In genomic region chr20:37362231-37362792, GRCh38 we compare ENCODE assay signal across 17 cellular contexts. TPM values are rescaled to one million over a fixed set of nuclear protein-coding genes. Genes with fewer than 3 reads are reported as not detected.
DNase-seq lines count a peak whose midpoint lies in the region; ATAC-seq and TF ChIP-seq lines count a peak whose summit lies in the region.
"Had no signal": no experiment of that assay in that cellular context is flagged by ENCODE, and none has a peak within 500 bp of the region (broad histone marks: within the 10 kb centered on the region; RNA-seq: fewer than 3 reads in every experiment).

No MANE protein-coding gene starts in this region.

- no peak overlapping the region for H3K4me2 ChIP-seq in neuronal stem cell (ENCODE audit: insufficient read depth, low read length, poor library complexity, severe bottlenecking)

- no peak for ATAC-seq in central memory CD8-positive, alpha-beta T cell (replicated peaks; ENCODE audit: extremely low read depth, poor library complexity, severe bottlenecking)

- POLR2A ChIA-PET in Caco-2 (lab: Charles Lee): no interaction called here

- peaks cover 28% of the 10 kb centered on the region for H3K4me1 Mint-ChIP-seq in Caco-2 (ENCODE audit: low read depth, unreplicated experiment)
- H3K4me1 Mint-ChIP-seq in central memory CD8-positive, alpha-beta T cell: peaks cover 10% of the 10 kb centered on the region

- CTCF ChIA-PET in Caco-2 (lab: Charles Lee): interaction anchor here (0.7 to 0.8 kb wide), 2 partner anchors 18 kb away, joined by 3 to 4 read pairs; no protein-coding TSS in a partner anchor

- no peak overlapping the region for H2BK5ac ChIP-seq in neuronal stem cell (ENCODE audit: low read length)

- H3K36me3 Mint-ChIP-seq in Caco-2 (ENCODE audit: insufficient read depth, unreplicated experiment): peaks cover 40% of the 10 kb centered on the region
- H3K36me3 Mint-ChIP-seq in central memory CD8-positive, alpha-beta T cell (ENCODE audit: insufficient read depth): peaks cover 2% of the 10 kb centered on the region

- H3K9me3 ChIP-seq in Caco-2 (no peaks in the 10 kb centered on the region), neuronal stem cell (replicated peaks in 1 of 2; ENCODE audit: control insufficient read depth in 2 of 2, insufficient read depth in 1 of 2, low read depth in 1 of 2, low read length in 2 of 2) (no peaks in the 10 kb centered on the region)

- no peaks in the 10 kb centered on the region for H3K27me3 Mint-ChIP-seq in Caco-2 (ENCODE audit: insufficient read depth, unreplicated experiment)
- H3K27me3 Mint-ChIP-seq in central memory CD8-positive, alpha-beta T cell: no peaks in the 10 kb centered on the region
- H3K27me3 Mint-ChIP-seq: CD4-positive, alpha-beta T cell had no signal

- no peak overlapping the region for H4K8ac ChIP-seq in neuronal stem cell (ENCODE audit: low read depth, low read length)

- H2AK5ac ChIP-seq in neuronal stem cell (ENCODE audit: low read depth, low read length): peak overlapping the region; percentile 11

- no peak overlapping the region for H2AFZ ChIP-seq in neuronal stem cell (ENCODE audit: low read length)

- peaks cover 26% of the 10 kb centered on the region for H3K4me1 ChIP-seq in Caco-2
- H3K4me1 ChIP-seq in neuronal stem cell (ENCODE audit: control insufficient read depth in 2 of 2, insufficient read depth in 1 of 2, low read depth in 1 of 2, low read length in 2 of 2): peaks cover 0 to 5% of the 10 kb centered on the region in 2 donors

- peak overlapping the region; percentile 37 for H3K23ac ChIP-seq in neuronal stem cell (ENCODE audit: low read depth, low read length, poor library complexity)

- H3K18ac ChIP-seq in neuronal stem cell (ENCODE audit: low read length): no peak overlapping the region

- H3K14ac ChIP-seq in neuronal stem cell (ENCODE audit: low read length): no peak overlapping the region

- no peak overlapping the region for H2BK12ac ChIP-seq in neuronal stem cell (ENCODE audit: low read length)

- peak overlapping the region; percentile 5 for H3K27ac Mint-ChIP-seq in Caco-2 (ENCODE audit: unreplicated experiment)
- peak overlapping the region; percentile 67 for H3K27ac Mint-ChIP-seq in central memory CD8-positive, alpha-beta T cell (ENCODE audit: low read depth)
- H3K27ac Mint-ChIP-seq: CD4-positive, alpha-beta T cell had no signal

- H3K36me3 ChIP-seq in Caco-2 (ENCODE audit: control insufficient read depth, insufficient read depth, low read length) (peaks cover 10% of the 10 kb centered on the region), neuronal stem cell (replicated peaks in 1 of 2; ENCODE audit: control insufficient read depth in 2 of 2, insufficient read depth in 2 of 2, low read length in 2 of 2) (peaks cover 6 to 24% of the 10 kb centered on the region in 2 donors)

- no peak overlapping the region for H3K9ac ChIP-seq in neuronal stem cell (ENCODE audit: low read depth, low read length, poor library complexity)

- H3K9me3 Mint-ChIP-seq in Caco-2 (ENCODE audit: unreplicated experiment): no peaks in the 10 kb centered on the region
- H3K9me3 Mint-ChIP-seq in central memory CD8-positive, alpha-beta T cell: no peaks in the 10 kb centered on the region
- H3K9me3 Mint-ChIP-seq: CD4-positive, alpha-beta T cell had no signal

- BruUV-seq in Caco-2 (replicated peaks; lab: Mats Ljungman, UMichigan): no TSS peak

- intact Hi-C loops in Caco-2 (cut with micrococcal nuclease; ENCODE audit: unreplicated experiment): no loop called here

- TF ChIP-seq CTCF in Caco-2 (IDR thresholded peaks at IDR 0.05; ENCODE audit: insufficient read depth in 1 of 2, low read depth in 1 of 2, low read length in 1 of 2, severe bottlenecking in 1 of 2, unreplicated experiment in 1 of 2): no peak

- no peak overlapping the region for H4K91ac ChIP-seq in neuronal stem cell (ENCODE audit: low read depth, low read length, poor library complexity)

- no peak overlapping the region for H2BK15ac ChIP-seq in neuronal stem cell (ENCODE audit: low read length)

- H3K4me3 Mint-ChIP-seq in Caco-2 (ENCODE audit: unreplicated experiment): no peak overlapping the region
- H3K4me3 Mint-ChIP-seq in central memory CD8-positive, alpha-beta T cell: no peak overlapping the region
- H3K4me3 Mint-ChIP-seq: CD4-positive, alpha-beta T cell had no signal

- DNase-seq in 8988T: peak; percentile 4
- DNase-seq in Caco-2: peak in 1 of 2 experiments; percentile 36
- DNase-seq in central memory CD8-positive, alpha-beta T cell (ENCODE audit: low spot score in 2 of 2): no peak
- no peak for DNase-seq in neuronal stem cell (ENCODE audit: low spot score)
- DNase-seq in middle frontal gyrus (ENCODE audit: extremely low spot score, low spot score): no peak
- no peak for DNase-seq in NCI-H524 (lab: John Stamatoyannopoulos, UW)
- no peak for DNase-seq in activated gamma-delta T cell treated with Interleukin-2 at 50 U/mL for 16 hours
- no peak for DNase-seq in stimulated activated naive CD4-positive, alpha-beta T cell treated with Interleukin-2 at 50 U/mL for 16 hours (lab: John Stamatoyannopoulos, UW)
- DNase-seq: Calu3; CD4-positive, alpha-beta T cell; Kasumi-1; MM.1S; NCI-H1105; NCI-H1694; NCI-H510A treated with DMSO at 0.1 percent for 48 hours; Right ventricle myocardium superior had no signal

- H3K4me3 ChIP-seq in Caco-2 (ENCODE audit: low read depth, low read length) (no peak overlapping the region), neuronal stem cell (ENCODE audit: low read length in 2 of 2) (no peak overlapping the region)
- H3K4me3 ChIP-seq: SK-N-MC had no signal

- H2BK120ac ChIP-seq in neuronal stem cell (ENCODE audit: low read depth, low read length): no peak overlapping the region

- WGBS in neuronal stem cell (ENCODE audit: extremely low coverage in 2 of 2, insufficient read length in 2 of 2, insufficient replicate concordance in 1 of 2), 2 donors: no CpG with 5 or more reads among the region's 10 CpGs

- H3K4ac ChIP-seq in neuronal stem cell (ENCODE audit: low read length): no peak overlapping the region

- no peaks in the 10 kb centered on the region for H3K27me3 ChIP-seq in Caco-2 (replicated peaks; ENCODE audit: control insufficient read depth, insufficient read depth, low read length)
- no peaks in the 10 kb centered on the region for H3K27me3 ChIP-seq in neuronal stem cell (ENCODE audit: control insufficient read depth in 3 of 3, insufficient read depth in 3 of 3, low read depth in 1 of 3, low read length in 3 of 3)

- peaks cover 28% of the 10 kb centered on the region for H3K79me1 ChIP-seq in neuronal stem cell (ENCODE audit: low read depth, low read length)

- no peak overlapping the region for H3K27ac ChIP-seq in neuronal stem cell (replicated peaks; ENCODE audit: low read length)
- H3K27ac ChIP-seq: SK-N-MC had no signal

RNA-seq across cellular contexts. Expression of gene SRC, which starts 16.4 kb away (rescaled TPM):
- 197 and 222 TPM in 2 replicates for total RNA-seq in Caco-2 (2022)
- polyA plus RNA-seq in neuronal stem cell (2013, experiment 1 of 2): 32.2 TPM
- 33.5 TPM for polyA plus RNA-seq in neuronal stem cell (2013, experiment 2 of 2)
